23 cellular contexts compared by ENCODE assay signal in genomic region chr6:105204768-105205167, GRCh38. TPM values are rescaled to one million over a fixed set of nuclear protein-coding genes. Genes with fewer than 3 reads are reported as not detected.
A peak's percentile ranks its signal among the peaks of the same experiment; 100 is the strongest.
DNase-seq lines count a peak whose midpoint lies in the region; ATAC-seq, FAIRE-seq and TF ChIP-seq lines count a peak whose summit lies in the region.
"Had no signal": no experiment of that assay in that cellular context is flagged by ENCODE, and none has a peak within 500 bp of the region (broad histone marks: within the 10 kb centered on the region; RNA-seq: fewer than 3 reads in every experiment).

No MANE protein-coding gene starts in this region.

- ATAC-seq in left ventricle myocardium superior (no peak), K562 (no peak), T-helper 17 cell (no peak)
- ATAC-seq in CD8-positive, alpha-beta T cell: no peak

- H3K79me2 ChIP-seq in K562 (ENCODE audit: control insufficient read depth, insufficient read depth, low read length): no peaks in the 10 kb centered on the region
- H3K79me2 ChIP-seq in keratinocyte (ENCODE audit: control insufficient read depth, insufficient read depth, low read length): no peaks in the 10 kb centered on the region

- no peaks in the 10 kb centered on the region for H3K36me3 Mint-ChIP-seq in progenitor cell of endocrine pancreas (ENCODE audit: insufficient read depth)
- H3K36me3 Mint-ChIP-seq in CD8-positive, alpha-beta memory T cell: no peaks in the 10 kb centered on the region
- no peaks in the 10 kb centered on the region for H3K36me3 Mint-ChIP-seq in CD8-positive, alpha-beta T cell
- peaks cover 2% of the 10 kb centered on the region for H3K36me3 Mint-ChIP-seq in T-helper 17 cell (ENCODE audit: low read depth)
- H3K36me3 Mint-ChIP-seq: CD14-positive monocyte had no signal

- WGBS in K562 (ENCODE audit: insufficient coverage, low coverage, missing lambda C conversion rate): 8% methylated on average over 4 of the region's 4 CpGs

- DNase-seq in cardiac muscle cell (ENCODE audit: low read depth in 1 of 2, low spot score in 1 of 2): no peak
- no peak for DNase-seq in left ventricle myocardium superior
- no peak for DNase-seq in K562 (ENCODE audit: extremely low read depth in 1 of 4, low spot score in 3 of 4)
- DNase-seq in keratinocyte (ENCODE audit: low read depth, low spot score): no peak
- no peak for DNase-seq in progenitor cell of endocrine pancreas (ENCODE audit: low spot score, unreplicated experiment)
- DNase-seq in CD8-positive, alpha-beta memory T cell: no peak
- no peak for DNase-seq in CD8-positive, alpha-beta T cell
- DNase-seq in T-helper 17 cell: no peak
- DNase-seq: 8988T, ACHN, BE2C, DMS153, NCI-H1048, NCI-H1417, NCI-H1694, NCI-H2029 treated with DMSO at 0.1 percent for 48 hours, NCI-H226, NCI-H524, NCI-H774 had no signal

- H3K27ac ChIP-seq in cardiac muscle cell: peak overlapping the region; percentile 51
- H3K27ac ChIP-seq in K562 (ENCODE audit: extremely low read depth, low read depth, low read length): no peak overlapping the region
- no peak overlapping the region for H3K27ac ChIP-seq in keratinocyte (ENCODE audit: control insufficient read depth, insufficient read depth, low read length)
- no peak overlapping the region for H3K27ac ChIP-seq in CD8-positive, alpha-beta memory T cell (ENCODE audit: low read depth, low read length)
- H3K27ac ChIP-seq in CD8-positive, alpha-beta T cell (ENCODE audit: low read depth, low read length): no peak overlapping the region
- H3K27ac ChIP-seq: KMS-11 had no signal

- H3K9ac ChIP-seq in K562 (ENCODE audit: insufficient read depth in 1 of 2, low read depth in 2 of 2, low read length in 2 of 2) (no peak overlapping the region), keratinocyte (ENCODE audit: control insufficient read depth, extremely low read depth, insufficient read depth, low read length) (no peak overlapping the region)
- H3K9ac ChIP-seq: KMS-11 had no signal

- dilution Hi-C loops in keratinocyte (cut with MboI; ENCODE audit: extremely low pct_ligation_motif_present, low sequenced_read_pairs): no loop called here

- peaks cover 34% of the 10 kb centered on the region for H3K4me1 ChIP-seq in cardiac muscle cell (ENCODE audit: low read depth)
- peaks cover 0 to 4% of the 10 kb centered on the region in 2 experiments; a peak in 3 of 5 replicates for H3K4me1 ChIP-seq in K562 (replicated peaks in 1 of 2; ENCODE audit: control insufficient read depth in 2 of 2, insufficient read depth in 2 of 2, low read length in 2 of 2)
- H3K4me1 ChIP-seq in keratinocyte (ENCODE audit: control insufficient read depth, extremely low read depth, insufficient read depth, low read length): peaks cover 4% of the 10 kb centered on the region
- H3K4me1 ChIP-seq in CD8-positive, alpha-beta memory T cell (ENCODE audit: insufficient read depth, low read length): no peaks in the 10 kb centered on the region
- no peaks in the 10 kb centered on the region for H3K4me1 ChIP-seq in CD8-positive, alpha-beta T cell (ENCODE audit: insufficient read depth, low read length)

- H3K9me3 Mint-ChIP-seq in progenitor cell of endocrine pancreas (ENCODE audit: low read depth): no peaks in the 10 kb centered on the region
- H3K9me3 Mint-ChIP-seq in CD8-positive, alpha-beta memory T cell: no peaks in the 10 kb centered on the region
- no peaks in the 10 kb centered on the region for H3K9me3 Mint-ChIP-seq in CD8-positive, alpha-beta T cell

- no peaks in the 10 kb centered on the region for H3K27me3 Mint-ChIP-seq in progenitor cell of endocrine pancreas
- peaks cover 10 to 12% of the 10 kb centered on the region in 2 donors for H3K27me3 Mint-ChIP-seq in CD8-positive, alpha-beta memory T cell
- peaks cover 15% of the 10 kb centered on the region for H3K27me3 Mint-ChIP-seq in CD8-positive, alpha-beta T cell (ENCODE audit: low read depth)
- H3K27me3 Mint-ChIP-seq in T-helper 17 cell: peaks cover 22% of the 10 kb centered on the region

- H3K4me2 ChIP-seq in K562 (ENCODE audit: insufficient read depth, low read length): no peak overlapping the region
- no peak overlapping the region for H3K4me2 ChIP-seq in keratinocyte (ENCODE audit: control insufficient read depth, extremely low read depth, insufficient read depth, low read depth, low read length)
- H3K4me2 ChIP-seq: KMS-11 had no signal

- H3K9me3 ChIP-seq in cardiac muscle cell (ENCODE audit: low read depth) (no peaks in the 10 kb centered on the region), K562 (replicated peaks; ENCODE audit: control insufficient read depth, insufficient read depth, low read depth, low read length) (no peaks in the 10 kb centered on the region), keratinocyte (ENCODE audit: control insufficient read depth, low read depth, low read length) (no peaks in the 10 kb centered on the region), T-helper 17 cell (ENCODE audit: control insufficient read depth, low read length, poor library complexity, severe bottlenecking) (no peaks in the 10 kb centered on the region)
- H3K9me3 ChIP-seq in CD8-positive, alpha-beta memory T cell (ENCODE audit: low read length): no peaks in the 10 kb centered on the region
- H3K9me3 ChIP-seq in CD8-positive, alpha-beta T cell (ENCODE audit: low read length): no peaks in the 10 kb centered on the region
- H3K9me3 ChIP-seq: BE2C had no signal

- H2AFZ ChIP-seq in K562 (ENCODE audit: low read depth, low read length): no peak overlapping the region
- H2AFZ ChIP-seq in keratinocyte (ENCODE audit: control insufficient read depth, low read length): peak overlapping the region; percentile 15

- no peaks in the 10 kb centered on the region for H4K20me1 ChIP-seq in K562 (replicated peaks; ENCODE audit: control insufficient read depth, insufficient read depth, low read length)
- no peaks in the 10 kb centered on the region for H4K20me1 ChIP-seq in keratinocyte (ENCODE audit: control insufficient read depth, extremely low read depth, insufficient read depth, low read length)

- in situ Hi-C loops in K562 (cut with MboI): no loop called here

- no peak for TF ChIP-seq RAD21 in K562 (CRISPR knock-in tag; conservative IDR thresholded peaks at IDR 0.05 in 1 of 2, IDR thresholded peaks at IDR 0.05 in 1 of 2)

- intact Hi-C loops in left ventricle myocardium superior (cut with micrococcal nuclease): no loop called here
- intact Hi-C loops in K562 (cut with micrococcal nuclease): no loop called here
- intact Hi-C loops in CD8-positive, alpha-beta T cell (cut with DNase I, micrococcal nuclease): no loop called here

- H3K36me3 ChIP-seq in cardiac muscle cell (no peaks in the 10 kb centered on the region), K562 (ENCODE audit: control insufficient read depth, insufficient read depth, low read length) (no peaks in the 10 kb centered on the region), keratinocyte (ENCODE audit: control insufficient read depth in 2 of 2, extremely low read depth in 1 of 2, insufficient read depth in 2 of 2, low read length in 2 of 2) (no peaks in the 10 kb centered on the region)
- H3K36me3 ChIP-seq in CD8-positive, alpha-beta memory T cell (ENCODE audit: insufficient read depth, low read length): no peaks in the 10 kb centered on the region
- H3K36me3 ChIP-seq in CD8-positive, alpha-beta T cell (ENCODE audit: insufficient read depth, low read length): no peaks in the 10 kb centered on the region
- H3K36me3 ChIP-seq: BE2C had no signal

- peaks cover 9% of the 10 kb centered on the region for H3K4me1 Mint-ChIP-seq in progenitor cell of endocrine pancreas (ENCODE audit: low read depth)
- no peaks in the 10 kb centered on the region for H3K4me1 Mint-ChIP-seq in CD8-positive, alpha-beta memory T cell
- H3K4me1 Mint-ChIP-seq in CD8-positive, alpha-beta T cell (ENCODE audit: low read depth): no peaks in the 10 kb centered on the region
- no peaks in the 10 kb centered on the region for H3K4me1 Mint-ChIP-seq in T-helper 17 cell
- H3K4me1 Mint-ChIP-seq: CD14-positive monocyte had no signal

- H3K27ac Mint-ChIP-seq in progenitor cell of endocrine pancreas (peak overlapping the region; percentile 38), T-helper 17 cell (no peak overlapping the region)
- peak overlapping the region in 1 of 8 donors; percentile 8 for H3K27ac Mint-ChIP-seq in CD8-positive, alpha-beta memory T cell
- no peak overlapping the region for H3K27ac Mint-ChIP-seq in CD8-positive, alpha-beta T cell
- H3K27ac Mint-ChIP-seq: CD14-positive monocyte had no signal

- no peak for FAIRE-seq in K562 (lab: Jason Lieb, UNC)
- no peak for FAIRE-seq in keratinocyte (lab: Jason Lieb, UNC)
- FAIRE-seq: H54, HTR-8/SVneo had no signal

- POLR2A ChIA-PET in K562 (lab: Yijun Ruan, JAX): no interaction called here
- POLR2A ChIA-PET in CD8-positive, alpha-beta memory T cell (lab: Charles Lee): no interaction called here
- POLR2A ChIA-PET in CD8-positive, alpha-beta T cell (lab: Charles Lee): no interaction called here

- H3K9me1 ChIP-seq in K562 (ENCODE audit: control insufficient read depth, insufficient read depth, low read length): no peaks in the 10 kb centered on the region
- H3K9me1 ChIP-seq in keratinocyte (ENCODE audit: control insufficient read depth, extremely low read depth, insufficient read depth, low read length): no peaks in the 10 kb centered on the region

- H3K4me3 ChIP-seq in cardiac muscle cell (no peak overlapping the region), K562 (no peak overlapping the region), keratinocyte (ENCODE audit: control insufficient read depth in 2 of 3, extremely low read depth in 1 of 3, insufficient read depth in 2 of 3, low read depth in 1 of 3, low read length in 3 of 3) (no peak overlapping the region)
- H3K4me3 ChIP-seq in CD8-positive, alpha-beta memory T cell (ENCODE audit: low read length): no peak overlapping the region
- no peak overlapping the region for H3K4me3 ChIP-seq in CD8-positive, alpha-beta T cell (ENCODE audit: low read depth, low read length)

- H3K4me3 Mint-ChIP-seq in progenitor cell of endocrine pancreas (ENCODE audit: low read depth): no peak overlapping the region
- H3K4me3 Mint-ChIP-seq in CD8-positive, alpha-beta memory T cell: no peak overlapping the region
- no peak overlapping the region for H3K4me3 Mint-ChIP-seq in CD8-positive, alpha-beta T cell
- H3K4me3 Mint-ChIP-seq in T-helper 17 cell: no peak overlapping the region
- H3K4me3 Mint-ChIP-seq: CD14-positive monocyte had no signal

- TF ChIP-seq POLR2A in K562 (conservative IDR thresholded peaks at IDR 0.05): no peak

- CTCF ChIA-PET in K562 (lab: Yijun Ruan, JAX; ENCODE audit: low intra/inter-chr PET ratio): no interaction called here
- CTCF ChIA-PET in CD8-positive, alpha-beta memory T cell (lab: Charles Lee): no interaction called here
- CTCF ChIA-PET in CD8-positive, alpha-beta T cell (lab: Charles Lee): no interaction called here

- no peak for TF ChIP-seq EP300 in K562 (IDR thresholded peaks at IDR 0.05; ENCODE audit: low read length)

- TF ChIP-seq CTCF in cardiac muscle cell (IDR thresholded peaks at IDR 0.05; ENCODE audit: low read depth, low read length): no peak
- TF ChIP-seq CTCF in K562 (IDR thresholded peaks at IDR 0.05 in 2 of 3, conservative IDR thresholded peaks at IDR 0.05 in 1 of 3; ENCODE audit: insufficient read depth in 2 of 3, low read depth in 1 of 3, low read length in 3 of 3): no peak
- TF ChIP-seq CTCF in keratinocyte (optimal IDR thresholded peaks at IDR 0.05 in 1 of 3, IDR thresholded peaks at IDR 0.05 in 1 of 3, conservative IDR thresholded peaks at IDR 0.05 in 1 of 3; ENCODE audit: extremely low read depth in 1 of 3, insufficient read depth in 2 of 3, low read length in 3 of 3): no peak
- no peak for TF ChIP-seq CTCF in progenitor cell of endocrine pancreas (IDR thresholded peaks at IDR 0.05; ENCODE audit: unreplicated experiment)
- no peak for TF ChIP-seq CTCF in CD8-positive, alpha-beta T cell (IDR thresholded peaks at IDR 0.05)

- no peaks in the 10 kb centered on the region for H3K27me3 ChIP-seq in cardiac muscle cell
- peaks cover 0 to 2% of the 10 kb centered on the region in 2 experiments; a peak in 1 of 5 replicates for H3K27me3 ChIP-seq in K562 (ENCODE audit: control insufficient read depth in 2 of 2, insufficient read depth in 2 of 2, low read length in 2 of 2)
- H3K27me3 ChIP-seq in keratinocyte (ENCODE audit: control insufficient read depth, extremely low read depth, insufficient read depth, low read length): no peaks in the 10 kb centered on the region
- peaks cover 5% of the 10 kb centered on the region for H3K27me3 ChIP-seq in CD8-positive, alpha-beta memory T cell (ENCODE audit: insufficient read depth, low read length, poor library complexity, severe bottlenecking)
- no peaks in the 10 kb centered on the region for H3K27me3 ChIP-seq in CD8-positive, alpha-beta T cell (ENCODE audit: insufficient read depth, low read length)
- H3K27me3 ChIP-seq: BE2C had no signal

- BruUV-seq in K562 (replicated peaks; lab: Mats Ljungman, UMichigan): no TSS peak

RNA-seq across cellular contexts. Expression of gene POPDC3, which starts 25.0 kb away (rescaled TPM):
- total RNA-seq in cardiac muscle cell (49.4 and 53.4 TPM in 2 replicates), left ventricle myocardium superior (59.2 TPM), K562 (2014; rRNA removed) (5.0 and 6.4 TPM in 2 replicates), K562 (2014; rRNA removed; fragmentation: Illumina TruSeq; extraction: Trizol) (5.6 and 5.9 TPM in 2 replicates), K562 (2015; rRNA removed; fragmentation: Illumina TruSeq; extraction: Trizol) (4.6 and 5.3 TPM in 2 replicates), K562 (2021) (4.0 and 4.8 TPM in 2 replicates), progenitor cell of endocrine pancreas (1.3 and 2.3 TPM in 2 replicates), T-helper 17 cell (not detected)
- polyA plus RNA-seq in cardiac muscle cell (80.0 and 97.0 TPM in 2 replicates), K562 (2011; rRNA removed) (1.0 and 11.8 TPM in 2 replicates), K562 (2014; fragmentation: Illumina TruSeq; extraction: Trizol) (10.2 and 11.5 TPM in 2 replicates), K562 (2014; fragmentation: Nextera tagmentation; extraction: Ambion mirVana) (1 to 10 TPM; 4.0 to 5.4 TPM), K562 (2014; rRNA removed) (8.3 TPM in 2 replicates), keratinocyte (15.0 to 17.2 TPM (median 15.9 TPM) in 3 replicates)
- 1.4 and 4.2 TPM in 2 replicates for total RNA-seq in K562 (2011; cell fraction: chromatin; rRNA removed; ENCODE audit: low replicate concordance)
- 1.7 and 2.3 TPM in 2 replicates for total RNA-seq in K562 (2011; cell fraction: nucleolus; rRNA removed)
- total RNA-seq in K562 (2011; cell fraction: nucleoplasm; rRNA removed): 3.5 and 5.3 TPM in 2 replicates
- polyA plus RNA-seq in K562 (2011; cell fraction: cytosol; rRNA removed): 0.52 and 3.7 TPM in 2 replicates
- 0.31 and 3.0 TPM in 2 replicates for polyA plus RNA-seq in K562 (2011; cell fraction: nucleus; rRNA removed)
- polyA plus RNA-seq in K562 (2012): 6.1 and 10.2 TPM in 2 replicates
- 0.24 and 4.8 TPM in 2 replicates for polyA minus RNA-seq in K562 (2011; rRNA and poly(A)+ RNA removed)
- polyA minus RNA-seq in K562 (2011; cell fraction: cytosol; rRNA and poly(A)+ RNA removed): 1.2 TPM in 1 of 2 replicates, not detected in the other
- 0.94 TPM in 1 of 2 replicates, not detected in the other for polyA minus RNA-seq in K562 (2011; cell fraction: nucleus; rRNA and poly(A)+ RNA removed)
- 1.9 TPM for polyA plus RNA-seq in keratinocyte (2011; ENCODE audit: low read depth)
- 18.2 and 37.1 TPM in 2 replicates for polyA plus RNA-seq in keratinocyte (2011; cell fraction: cytosol; rRNA removed)
- 7.5 and 12.2 TPM in 2 replicates for polyA plus RNA-seq in keratinocyte (2011; cell fraction: nucleus; rRNA removed)
- 1.4 and 12.4 TPM in 2 replicates for polyA plus RNA-seq in keratinocyte (2012; ENCODE audit: low replicate concordance)
- polyA minus RNA-seq in keratinocyte: 2.9 to 9.1 TPM (median 6.4 TPM) in 3 replicates
- polyA minus RNA-seq in keratinocyte (2011; cell fraction: cytosol; rRNA and poly(A)+ RNA removed): 7.3 TPM
- polyA minus RNA-seq in keratinocyte (2011; cell fraction: nucleus; rRNA and poly(A)+ RNA removed): 2.0 and 2.9 TPM in 2 replicates
- total RNA-seq in CD8-positive, alpha-beta memory T cell: not detected
- not detected for polyA plus RNA-seq in CD8-positive, alpha-beta memory T cell
- not detected for total RNA-seq in CD8-positive, alpha-beta T cell
- polyA plus RNA-seq: CD14-positive monocyte had no signal
